Comparison of ENCODE assay signal across 8 cellular contexts in the genomic region with DNA sequence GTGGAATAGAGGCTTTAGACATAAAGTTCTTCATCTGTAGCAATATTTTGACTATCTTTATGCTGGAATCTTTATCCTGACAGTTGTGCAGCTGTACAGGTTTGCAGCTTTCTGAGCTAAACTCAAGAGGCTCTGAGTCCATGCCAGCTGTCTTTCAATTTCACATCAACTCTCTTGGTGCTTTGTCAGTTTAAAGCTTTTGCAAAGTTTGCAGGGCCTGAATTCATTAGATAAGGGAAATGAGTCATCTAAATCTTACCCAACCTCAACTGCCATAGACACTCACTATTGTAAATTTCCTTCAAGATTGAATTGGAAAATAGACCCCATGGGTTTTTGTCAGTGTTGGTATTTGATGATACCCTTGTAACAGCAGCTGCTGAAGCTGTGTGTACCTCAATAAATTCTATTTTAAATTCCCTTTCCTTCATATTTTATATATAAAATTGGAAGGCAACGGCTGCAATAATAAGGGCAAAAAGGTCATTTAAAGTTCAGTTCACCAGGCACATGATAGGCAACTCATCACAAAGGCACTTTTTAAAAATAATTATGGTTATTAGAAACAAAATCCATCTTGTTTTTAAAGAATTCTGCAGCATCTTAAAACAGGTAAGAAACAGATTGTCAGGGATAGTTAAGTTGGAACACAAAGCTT.
DNase-seq lines count a peak whose midpoint lies in the region; ATAC-seq and TF ChIP-seq lines count a peak whose summit lies in the region.

No MANE protein-coding gene starts in this region.

- H3K27ac ChIP-seq in OCI-LY7 (ENCODE audit: low read depth, low read length, poor library complexity, severe bottlenecking): no peak overlapping the region

- H3K4me3 ChIP-seq in OCI-LY7 (ENCODE audit: low read depth, low read length, poor library complexity, severe bottlenecking): no peak overlapping the region

- no peak overlapping the region for H3K4me2 ChIP-seq in OCI-LY7 (ENCODE audit: low read length)

- H3K79me2 ChIP-seq in OCI-LY7 (ENCODE audit: insufficient read depth, low read depth, low read length): no peaks in the 10 kb centered on the region

- no peaks in the 10 kb centered on the region for H3K9me2 ChIP-seq in OCI-LY7 (ENCODE audit: insufficient read depth, low read length)

- H3K4me3 Mint-ChIP-seq in activated naive CD4-positive, alpha-beta T cell treated with anti-CD3 and anti-CD28 coated beads, Interleukin-2, amount 50 U/mL, for 24 hours: no peak overlapping the region

- TF ChIP-seq CTCF in OCI-LY7 (conservative IDR thresholded peaks at IDR 0.05; ENCODE audit: low read length): no peak

- peak overlapping the region; percentile 31 for H3K27ac Mint-ChIP-seq in activated naive CD4-positive, alpha-beta T cell treated with anti-CD3 and anti-CD28 coated beads, Interleukin-2, amount 50 U/mL, for 24 hours

- no peaks in the 10 kb centered on the region for H4K20me1 ChIP-seq in OCI-LY7 (ENCODE audit: insufficient read depth, low read length)

- peaks cover 29% of the 10 kb centered on the region for H3K4me1 Mint-ChIP-seq in activated naive CD4-positive, alpha-beta T cell treated with anti-CD3 and anti-CD28 coated beads, Interleukin-2, amount 50 U/mL, for 24 hours

- H2AFZ ChIP-seq in OCI-LY7 (ENCODE audit: low read length): 0 out of 2 replicates have a peak overlapping the region, but pooled peaks have one; percentile 0

- H3K27me3 Mint-ChIP-seq in activated naive CD4-positive, alpha-beta T cell treated with anti-CD3 and anti-CD28 coated beads, Interleukin-2, amount 50 U/mL, for 24 hours: no peaks in the 10 kb centered on the region

- ATAC-seq in HG02981 (IDR thresholded peaks at IDR 0.05; ENCODE audit: unreplicated experiment): peak; percentile 93

- POLR2A ChIA-PET in OCI-LY7 (lab: Charles Lee): interaction anchor here (1.1 to 1.3 kb wide), 3 partner anchors 12 to 107 kb away, joined by 3 read pairs; no protein-coding TSS in a partner anchor

- intact Hi-C loops in OCI-LY7 (cut with micrococcal nuclease; ENCODE audit: unreplicated experiment): no loop called here

- CTCF ChIA-PET in OCI-LY7 (lab: Charles Lee; ENCODE audit: unreplicated experiment): no interaction called here

- DNase-seq in activated naive CD4-positive, alpha-beta T cell treated with anti-CD3 and anti-CD28 coated beads, Interleukin-2, amount 50 U/mL, for 16 hours: no peak
- peak; percentile 31 for DNase-seq in OCI-LY7 (ENCODE audit: low spot score)
- peak; percentile 67 for DNase-seq in fibroblast of peridontal ligament (ENCODE audit: extremely low read depth)
- no peak for DNase-seq in NCI-H146 treated with DMSO at 0.1 percent for 48 hours (lab: John Stamatoyannopoulos, UW; ENCODE audit: unreplicated experiment)
- no peak for DNase-seq in GOT3 (lab: John Stamatoyannopoulos, UW)
- DNase-seq in DMS114 treated with DMSO at 0.1 percent for 48 hours (lab: John Stamatoyannopoulos, UW; ENCODE audit: unreplicated experiment): no peak

- H3K9me3 ChIP-seq in OCI-LY7 (ENCODE audit: low read length): no peaks in the 10 kb centered on the region

- no peaks in the 10 kb centered on the region for H3K36me3 ChIP-seq in OCI-LY7 (ENCODE audit: insufficient read depth, low read length)

- peaks cover 4% of the 10 kb centered on the region for H3K36me3 Mint-ChIP-seq in activated naive CD4-positive, alpha-beta T cell treated with anti-CD3 and anti-CD28 coated beads, Interleukin-2, amount 50 U/mL, for 24 hours

- H3K4me1 ChIP-seq in OCI-LY7 (ENCODE audit: insufficient read depth, low read length, poor library complexity, severe bottlenecking): no peaks in the 10 kb centered on the region

- BruUV-seq in OCI-LY7 (replicated peaks; lab: Mats Ljungman, UMichigan): no TSS peak

- H3K9me3 Mint-ChIP-seq in activated naive CD4-positive, alpha-beta T cell treated with anti-CD3 and anti-CD28 coated beads, Interleukin-2, amount 50 U/mL, for 24 hours: no peaks in the 10 kb centered on the region

Comparison
In these comparisons a context has a peak if more than half of its experiments do, and no peak if none do; other contexts are left out.
1. DNase-seq: peak in OCI-LY7 (single experiment) and fibroblast of peridontal ligament (single experiment); none in activated naive CD4-positive, alpha-beta T cell treated with anti-CD3 and anti-CD28 coated beads, Interleukin-2, amount 50 U/mL, for 16 hours (single experiment), NCI-H146 treated with DMSO at 0.1 percent for 48 hours (single experiment), GOT3 (single experiment) and DMS114 treated with DMSO at 0.1 percent for 48 hours (single experiment).